ENCODE assay signal across 18 cellular contexts in genomic region chr1:60031116-60031515, GRCh38. TPM values are rescaled to one million over a fixed set of nuclear protein-coding genes. Genes with fewer than 3 reads are reported as not detected.
A peak's percentile ranks its signal among the peaks of the same experiment; 100 is the strongest.
DNase-seq lines count a peak whose midpoint lies in the region; ATAC-seq and TF ChIP-seq lines count a peak whose summit lies in the region.
"Had no signal": no experiment of that assay in that cellular context is flagged by ENCODE, and none has a peak within 500 bp of the region (broad histone marks: within the 10 kb centered on the region; RNA-seq: fewer than 3 reads in every experiment).

No MANE protein-coding gene starts in this region.

- H3K4me3 ChIP-seq in hepatocyte: no peak overlapping the region
- no peak overlapping the region for H3K4me3 ChIP-seq in psoas muscle
- H3K4me3 ChIP-seq: BLaER1 treated with 17β-estradiol and CSF1 and Interleukin-3, amounts not matched to agents 10 nM and 100 nM; HAP-1 had no signal

- no peaks in the 10 kb centered on the region for H4K20me1 ChIP-seq in hepatocyte (ENCODE audit: insufficient read depth, poor library complexity, severe bottlenecking)
- H4K20me1 ChIP-seq: BLaER1 treated with 17β-estradiol and CSF1 and Interleukin-3, amounts not matched to agents 10 nM and 100 nM had no signal

- no peaks in the 10 kb centered on the region for H3K36me3 Mint-ChIP-seq in CD4-positive, alpha-beta T cell (ENCODE audit: low read depth)
- H3K36me3 Mint-ChIP-seq: CD4-positive, CD25-positive, alpha-beta regulatory T cell; IgD-negative memory B cell had no signal

- H3K27ac Mint-ChIP-seq in CD4-positive, alpha-beta T cell: no peak overlapping the region
- H3K27ac Mint-ChIP-seq: IgD-negative memory B cell had no signal

- H3K9me3 ChIP-seq in hepatocyte (ENCODE audit: low read depth) (no peaks in the 10 kb centered on the region), psoas muscle (no peaks in the 10 kb centered on the region)
- H3K9me3 ChIP-seq in CD4-positive, alpha-beta T cell (ENCODE audit: control insufficient read depth, low read length): no peaks in the 10 kb centered on the region
- H3K9me3 ChIP-seq: BLaER1 treated with 17β-estradiol and CSF1 and Interleukin-3, amounts not matched to agents 10 nM and 100 nM; HAP-1 had no signal

- H3K4me2 ChIP-seq in hepatocyte: no peak overlapping the region
- H3K4me2 ChIP-seq: BLaER1 treated with 17β-estradiol and CSF1 and Interleukin-3, amounts not matched to agents 10 nM and 100 nM had no signal

- H3K4me1 Mint-ChIP-seq in CD4-positive, alpha-beta T cell (ENCODE audit: low read depth): no peaks in the 10 kb centered on the region
- H3K4me1 Mint-ChIP-seq: CD4-positive, CD25-positive, alpha-beta regulatory T cell; IgD-negative memory B cell had no signal

- TF ChIP-seq CTCF in hepatocyte (IDR thresholded peaks at IDR 0.05; ENCODE audit: poor library complexity) (no peak), psoas muscle (IDR thresholded peaks at IDR 0.05) (no peak)
- no peak for TF ChIP-seq CTCF in CD4-positive, alpha-beta T cell (IDR thresholded peaks at IDR 0.05)

- CTCF ChIA-PET in CD4-positive, alpha-beta T cell (lab: Charles Lee): no interaction called here

- no peaks in the 10 kb centered on the region for H3K9me2 ChIP-seq in hepatocyte (replicated peaks; ENCODE audit: insufficient read depth)

- no peak for ATAC-seq in psoas muscle
- no peak for ATAC-seq in CD4-positive, alpha-beta T cell (ENCODE audit: poor library complexity)

- H3K4me1 ChIP-seq in hepatocyte (ENCODE audit: insufficient read depth) (no peaks in the 10 kb centered on the region), psoas muscle (no peaks in the 10 kb centered on the region)
- H3K4me1 ChIP-seq: HAP-1 had no signal

- H3K27ac ChIP-seq in hepatocyte (no peak overlapping the region), psoas muscle (no peak overlapping the region)
- no peak overlapping the region for H3K27ac ChIP-seq in CD4-positive, alpha-beta T cell (ENCODE audit: low read depth, low read length)
- H3K27ac ChIP-seq: BLaER1 treated with 17β-estradiol and CSF1 and Interleukin-3, amounts not matched to agents 10 nM and 100 nM had no signal

- peak; percentile 73 for DNase-seq in NCI-H2171 (lab: John Stamatoyannopoulos, UW)
- DNase-seq in amniotic epithelial cell (ENCODE audit: low read depth): peak; percentile 16
- DNase-seq in hepatocyte (ENCODE audit: low spot score): no peak
- no peak for DNase-seq in psoas muscle
- no peak for DNase-seq in kidney glomerular epithelial cell (lab: John Stamatoyannopoulos, UW)
- DNase-seq in AG08396 (ENCODE audit: low spot score): no peak
- no peak for DNase-seq in CD4-positive, alpha-beta T cell
- DNase-seq: Calu3; CD4-positive, CD25-positive, alpha-beta regulatory T cell; DMS153; DMS79 treated with DMSO at 0.1 percent for 48 hours; EL had no signal

- H3K79me2 ChIP-seq in hepatocyte: no peaks in the 10 kb centered on the region

- peak overlapping the region; percentile 17 for H2AFZ ChIP-seq in hepatocyte

- H3K36me3 ChIP-seq in hepatocyte (replicated peaks; ENCODE audit: insufficient read depth, low read depth): no peaks in the 10 kb centered on the region
- H3K36me3 ChIP-seq in psoas muscle (ENCODE audit: insufficient read depth in 1 of 2, low read depth in 1 of 2): no peaks in the 10 kb centered on the region
- H3K36me3 ChIP-seq: BLaER1 treated with 17β-estradiol and CSF1 and Interleukin-3, amounts not matched to agents 10 nM and 100 nM; HAP-1 had no signal

- H3K27me3 Mint-ChIP-seq in CD4-positive, alpha-beta T cell: peaks cover 14% of the 10 kb centered on the region

- no peaks in the 10 kb centered on the region for H3K9me3 Mint-ChIP-seq in CD4-positive, alpha-beta T cell

- H3K4me3 Mint-ChIP-seq in CD4-positive, alpha-beta T cell: no peak overlapping the region
- H3K4me3 Mint-ChIP-seq: CD4-positive, CD25-positive, alpha-beta regulatory T cell; IgD-negative memory B cell had no signal

- POLR2A ChIA-PET in CD4-positive, alpha-beta T cell (lab: Charles Lee): interaction anchor here (0.6 kb wide), 1 partner anchor 909 kb away, joined by 3 read pairs; no protein-coding TSS in a partner anchor

- intact Hi-C loops in psoas muscle (cut with DNase I): no loop called here
- intact Hi-C loops in CD4-positive, alpha-beta T cell (cut with DNase I, micrococcal nuclease): no loop called here

- H3K27me3 ChIP-seq in hepatocyte (peaks cover 3% of the 10 kb centered on the region), psoas muscle (ENCODE audit: insufficient read depth in 3 of 3, low read length in 2 of 3) (no peaks in the 10 kb centered on the region)
- H3K27me3 ChIP-seq in CD4-positive, alpha-beta T cell (ENCODE audit: control insufficient read depth, insufficient read depth, low read length): no peaks in the 10 kb centered on the region
- H3K27me3 ChIP-seq: BLaER1 treated with 17β-estradiol and CSF1 and Interleukin-3, amounts not matched to agents 10 nM and 100 nM had no signal

- 63% methylated on average over 3 of the region's 3 CpGs for WGBS in hepatocyte (ENCODE audit: low lambda C conversion rate, missing lambda C conversion rate)
- WGBS in psoas muscle, 3 donors: 36 to 50% (median 42%) methylated on average over 3 of the region's 3 CpGs

RNA-seq across cellular contexts. Expression of gene C1orf87, which starts 42.5 kb away (rescaled TPM):
- total RNA-seq in hepatocyte: not detected in 2 replicates
- not detected in 2 replicates for polyA plus RNA-seq in hepatocyte
- not detected for total RNA-seq in psoas muscle
- polyA plus RNA-seq in psoas muscle: not detected
- not detected for total RNA-seq in CD4-positive, alpha-beta T cell
- total RNA-seq: Calu3; CD4-positive, CD25-positive, alpha-beta regulatory T cell; HT1080 had no signal
- polyA plus RNA-seq: AG04450; CD4-positive, CD25-positive, alpha-beta regulatory T cell; H1; IgD-negative memory B cell had no signal

Comparison
In these comparisons a context has a peak if more than half of its experiments do, and no peak if none do; other contexts are left out.
1. DNase-seq: peak in NCI-H2171 (single experiment) and amniotic epithelial cell (single experiment); none in hepatocyte (single experiment), psoas muscle (0 of 2), kidney glomerular epithelial cell (single experiment), AG08396 (single experiment) and CD4-positive, alpha-beta T cell (0 of 10).